12 cellular contexts compared by ENCODE assay signal in genomic region chr1:198638441-198638840, GRCh38. TPM values are rescaled to one million over a fixed set of nuclear protein-coding genes. Genes with fewer than 3 reads are reported as not detected.
DNase-seq lines count a peak whose midpoint lies in the region; ATAC-seq, FAIRE-seq and TF ChIP-seq lines count a peak whose summit lies in the region.
"Had no signal": no experiment of that assay in that cellular context is flagged by ENCODE, and none has a peak within 500 bp of the region (broad histone marks: within the 10 kb centered on the region; RNA-seq: fewer than 3 reads in every experiment).

No MANE protein-coding gene starts in this region.

- CTCF ChIA-PET in CD8-positive, alpha-beta memory T cell (lab: Charles Lee) = interaction anchor here (1.4 to 3.3 kb wide), 2 partner anchors 18 to 120 kb away, joined by 4 to 30 read pairs; no protein-coding TSS in a partner anchor
- CTCF ChIA-PET in HepG2 (lab: Yijun Ruan, JAX; ENCODE audit: low intra/inter-chr PET ratio, low total read pairs) = no interaction called here

- H4K20me1 ChIP-seq in HepG2 (ENCODE audit: insufficient read depth, low read length) = no peaks in the 10 kb centered on the region

- no peak for FAIRE-seq in HepG2 (lab: Jason Lieb, UNC)

- H3K9ac ChIP-seq in HepG2 (ENCODE audit: insufficient read depth, low read depth, low read length) = no peak overlapping the region

- no peak overlapping the region for H2AFZ ChIP-seq in HepG2 (ENCODE audit: low read length)

- peak overlapping the region; percentile 82 to 99 (median 94) for H3K27ac Mint-ChIP-seq in CD8-positive, alpha-beta memory T cell
- peak overlapping the region; percentile 99 for H3K27ac Mint-ChIP-seq in central memory CD8-positive, alpha-beta T cell (ENCODE audit: low read depth)

- H3K79me2 ChIP-seq in HepG2 (ENCODE audit: insufficient read depth, low read length) = no peaks in the 10 kb centered on the region

- H3K4me1 ChIP-seq in CD8-positive, alpha-beta memory T cell (ENCODE audit: insufficient read depth, low read length) = peaks cover 52% of the 10 kb centered on the region
- no peaks in the 10 kb centered on the region for H3K4me1 ChIP-seq in HepG2 (ENCODE audit: insufficient read depth, low read length)

- H3K4me2 ChIP-seq in HepG2 (ENCODE audit: low read depth, low read length) = no peak overlapping the region

- no peak for TF ChIP-seq CTCF in HepG2 (CRISPR knock-in tag; IDR thresholded peaks at IDR 0.05)

- no peaks in the 10 kb centered on the region for H3K27me3 Mint-ChIP-seq in CD8-positive, alpha-beta memory T cell
- no peaks in the 10 kb centered on the region for H3K27me3 Mint-ChIP-seq in central memory CD8-positive, alpha-beta T cell

- H3K27ac ChIP-seq in CD8-positive, alpha-beta memory T cell (ENCODE audit: low read depth, low read length) = peak overlapping the region; percentile 91
- no peak overlapping the region for H3K27ac ChIP-seq in HepG2 (ENCODE audit: extremely low read length, insufficient read depth, low read length)

- POLR2A ChIA-PET in CD8-positive, alpha-beta memory T cell (lab: Charles Lee) = interaction anchor here (0.8 to 7.3 kb wide), 6 partner anchors 11 to 94 kb away, joined by 3 to 78 read pairs (median 4); no protein-coding TSS in a partner anchor
- POLR2A ChIA-PET in HepG2 (lab: Yijun Ruan, JAX) = no interaction called here

- peak; percentile 13 for ATAC-seq in GM19438 (IDR thresholded peaks at IDR 0.05; ENCODE audit: low read depth, unreplicated experiment)
- ATAC-seq in HG03378 (IDR thresholded peaks at IDR 0.05; ENCODE audit: unreplicated experiment) = peak; percentile 11
- ATAC-seq in central memory CD8-positive, alpha-beta T cell (replicated peaks; ENCODE audit: extremely low read depth, poor library complexity, severe bottlenecking) = peak; percentile 10
- no peak for ATAC-seq in HepG2
- no peak for ATAC-seq in left lobe of liver
- ATAC-seq in HG02642 (IDR thresholded peaks at IDR 0.05; ENCODE audit: poor library complexity, unreplicated experiment) = no peak

- peaks cover 14% of the 10 kb centered on the region for H3K36me3 ChIP-seq in CD8-positive, alpha-beta memory T cell (ENCODE audit: insufficient read depth, low read length)
- no peaks in the 10 kb centered on the region for H3K36me3 ChIP-seq in HepG2 (replicated peaks in 1 of 2; ENCODE audit: control insufficient read depth in 1 of 2, insufficient read depth in 2 of 2, low read length in 2 of 2)

- H3K4me3 Mint-ChIP-seq in CD8-positive, alpha-beta memory T cell = peak overlapping the region; percentile 85 to 97 (median 89)
- H3K4me3 Mint-ChIP-seq in central memory CD8-positive, alpha-beta T cell = peak overlapping the region; percentile 84

- peaks cover 49 to 62% (median 51%) of the 10 kb centered on the region in 3 donors for H3K4me1 Mint-ChIP-seq in CD8-positive, alpha-beta memory T cell
- H3K4me1 Mint-ChIP-seq in central memory CD8-positive, alpha-beta T cell = peaks cover 55% of the 10 kb centered on the region

- no peak for TF ChIP-seq RAD21 in HepG2 (CRISPR knock-in tag; IDR thresholded peaks at IDR 0.05)

- in situ Hi-C loops in HepG2 (cut with HindIII; ENCODE audit: extremely low pct_ligation_motif_present, low pct_unique_long_range_greater_than_20kb) = no loop called here

- H3K9me3 ChIP-seq in CD8-positive, alpha-beta memory T cell (ENCODE audit: low read length) = no peaks in the 10 kb centered on the region
- no peaks in the 10 kb centered on the region for H3K9me3 ChIP-seq in HepG2 (ENCODE audit: low read length)

- TF ChIP-seq EP300 in HepG2 (IDR thresholded peaks at IDR 0.05; ENCODE audit: low read depth in 2 of 2, low read length in 2 of 2) = no peak
- TF ChIP-seq EP300 in HepG2 (CRISPR knock-in tag; IDR thresholded peaks at IDR 0.05; ENCODE audit: borderline replicate concordance) = no peak

- peak overlapping the region; percentile 70 for H3K4me3 ChIP-seq in CD8-positive, alpha-beta memory T cell (ENCODE audit: low read length)
- H3K4me3 ChIP-seq in HepG2 (replicated peaks in 1 of 3; ENCODE audit: insufficient read depth in 1 of 3, low read depth in 2 of 3, low read length in 3 of 3) = no peak overlapping the region
- H3K4me3 ChIP-seq: coronary artery had no signal

- peaks cover 12 to 34% (median 26%) of the 10 kb centered on the region in 3 donors for H3K36me3 Mint-ChIP-seq in CD8-positive, alpha-beta memory T cell
- H3K36me3 Mint-ChIP-seq in central memory CD8-positive, alpha-beta T cell (ENCODE audit: insufficient read depth) = peaks cover 28% of the 10 kb centered on the region

- H3K27me3 ChIP-seq in CD8-positive, alpha-beta memory T cell (ENCODE audit: insufficient read depth, low read length, poor library complexity, severe bottlenecking) = no peaks in the 10 kb centered on the region
- H3K27me3 ChIP-seq in HepG2 (ENCODE audit: control insufficient read depth in 1 of 2, insufficient read depth in 2 of 2, low read length in 2 of 2) = no peaks in the 10 kb centered on the region

- 0% methylated on average over 1 of the region's 1 CpG for WGBS in HepG2 (ENCODE audit: low lambda C conversion rate)

- no peak for TF ChIP-seq POLR2A in HepG2 (IDR thresholded peaks at IDR 0.05; ENCODE audit: insufficient read depth in 1 of 2, low read depth in 2 of 2, low read length in 2 of 2)

- intact Hi-C loops in HepG2 (cut with micrococcal nuclease; ENCODE audit: unreplicated experiment) = no loop called here

- DNase-seq in CD8-positive, alpha-beta memory T cell = no peak
- no peak for DNase-seq in central memory CD8-positive, alpha-beta T cell (ENCODE audit: low spot score in 2 of 2)
- DNase-seq in HepG2 (ENCODE audit: low spot score) (no peak), left lobe of liver (ENCODE audit: low spot score) (no peak), NCI-H345 treated with DMSO at 0.1 percent for 48 hours (lab: John Stamatoyannopoulos, UW; ENCODE audit: unreplicated experiment) (no peak)
- DNase-seq: DMS153, NCI-H345, retina had no signal

- BruUV-seq in HepG2 (replicated peaks; lab: Mats Ljungman, UMichigan) = no TSS peak

- no peaks in the 10 kb centered on the region for H3K9me3 Mint-ChIP-seq in CD8-positive, alpha-beta memory T cell
- peaks cover 7% of the 10 kb centered on the region for H3K9me3 Mint-ChIP-seq in central memory CD8-positive, alpha-beta T cell

TF ChIP-seq in HepG2, 621 proteins besides CTCF, POLR2A, EP300 and RAD21:
- TF ChIP-seq ZNF83 (CRISPR knock-in tag; IDR thresholded peaks at IDR 0.05; ENCODE audit: borderline replicate concordance) = no peak
- TF ChIP-seq TCF7L2 (IDR thresholded peaks at IDR 0.05; ENCODE audit: low read depth, low read length) = no peak
TF ChIP-seq in HepG2: peak in this region for 0.

RNA-seq across cellular contexts. Expression of gene PTPRC, which starts 0.4 kb away (rescaled TPM):
- total RNA-seq in CD8-positive, alpha-beta memory T cell = 100 to 1,000 TPM; 311 to 319 TPM
- polyA plus RNA-seq in CD8-positive, alpha-beta memory T cell = 1,381 TPM
- total RNA-seq in HepG2 (2016; rRNA removed; fragmentation: Illumina TruSeq; extraction: Trizol) = not detected in 2 replicates
- total RNA-seq in HepG2 (2016; cell fraction: cytosol; rRNA removed; fragmentation: Illumina TruSeq; extraction: Trizol; ENCODE audit: low read depth) = not detected in 2 replicates
- total RNA-seq in HepG2 (2016; cell fraction: insoluble cytoplasmic fraction; rRNA removed; fragmentation: Illumina TruSeq; extraction: Trizol) = not detected in 2 replicates
- not detected in 2 replicates for total RNA-seq in HepG2 (2016; cell fraction: membrane; rRNA removed; fragmentation: Illumina TruSeq; extraction: Trizol)
- total RNA-seq in HepG2 (2016; cell fraction: nucleus; rRNA removed; fragmentation: Illumina TruSeq; extraction: Trizol) = not detected in 2 replicates
- polyA plus RNA-seq in HepG2 (2011; rRNA removed) = not detected in 2 replicates
- polyA plus RNA-seq in HepG2 (2011; cell fraction: cytosol; rRNA removed) = 0.01 TPM in 1 of 2 replicates, not detected in the other
- polyA plus RNA-seq in HepG2 (2011; cell fraction: nucleus; rRNA removed) = 0.07 TPM in 1 of 2 replicates, not detected in the other
- not detected in 2 replicates for polyA plus RNA-seq in HepG2 (2012)
- not detected in 2 replicates for polyA plus RNA-seq in HepG2 (2016; cell fraction: cytosol; fragmentation: Illumina TruSeq; extraction: Trizol; ENCODE audit: low read depth)
- not detected in 2 replicates for polyA plus RNA-seq in HepG2 (2016; cell fraction: insoluble cytoplasmic fraction; fragmentation: Illumina TruSeq; extraction: Trizol; ENCODE audit: low read depth)
- polyA plus RNA-seq in HepG2 (2016; cell fraction: membrane; fragmentation: Illumina TruSeq; extraction: Trizol; ENCODE audit: low read depth) = not detected in 2 replicates
- not detected in 2 replicates for polyA plus RNA-seq in HepG2 (2016; cell fraction: nucleus; fragmentation: Illumina TruSeq; extraction: Trizol; ENCODE audit: insufficient read depth, low read depth)
- 0.21 TPM in 1 of 2 replicates, not detected in the other for polyA minus RNA-seq in HepG2 (2011; rRNA and poly(A)+ RNA removed; ENCODE audit: low replicate concordance)
- polyA minus RNA-seq in HepG2 (2011; cell fraction: cytosol; rRNA and poly(A)+ RNA removed) = not detected in 2 replicates
- polyA minus RNA-seq in HepG2 (2011; cell fraction: nucleus; rRNA and poly(A)+ RNA removed) = not detected in 2 replicates
- 5.4 TPM for total RNA-seq in left lobe of liver

Comparison
In these comparisons a context has a peak if more than half of its experiments do, and no peak if none do; other contexts are left out.
1. ATAC-seq: peak in GM19438 (single experiment), HG03378 (single experiment) and central memory CD8-positive, alpha-beta T cell (single experiment); none in HepG2 (single experiment), left lobe of liver (single experiment) and HG02642 (single experiment).
2. RNA of gene PTPRC, which starts 0.4 kb away (total RNA-seq): 311 to 319 TPM in CD8-positive, alpha-beta memory T cell; 5.4 TPM in left lobe of liver (single experiment) and not detected in HepG2; every median in the first group is over 10 times any median in the second.